8 cellular contexts compared by ENCODE assay signal in the genomic region with DNA sequence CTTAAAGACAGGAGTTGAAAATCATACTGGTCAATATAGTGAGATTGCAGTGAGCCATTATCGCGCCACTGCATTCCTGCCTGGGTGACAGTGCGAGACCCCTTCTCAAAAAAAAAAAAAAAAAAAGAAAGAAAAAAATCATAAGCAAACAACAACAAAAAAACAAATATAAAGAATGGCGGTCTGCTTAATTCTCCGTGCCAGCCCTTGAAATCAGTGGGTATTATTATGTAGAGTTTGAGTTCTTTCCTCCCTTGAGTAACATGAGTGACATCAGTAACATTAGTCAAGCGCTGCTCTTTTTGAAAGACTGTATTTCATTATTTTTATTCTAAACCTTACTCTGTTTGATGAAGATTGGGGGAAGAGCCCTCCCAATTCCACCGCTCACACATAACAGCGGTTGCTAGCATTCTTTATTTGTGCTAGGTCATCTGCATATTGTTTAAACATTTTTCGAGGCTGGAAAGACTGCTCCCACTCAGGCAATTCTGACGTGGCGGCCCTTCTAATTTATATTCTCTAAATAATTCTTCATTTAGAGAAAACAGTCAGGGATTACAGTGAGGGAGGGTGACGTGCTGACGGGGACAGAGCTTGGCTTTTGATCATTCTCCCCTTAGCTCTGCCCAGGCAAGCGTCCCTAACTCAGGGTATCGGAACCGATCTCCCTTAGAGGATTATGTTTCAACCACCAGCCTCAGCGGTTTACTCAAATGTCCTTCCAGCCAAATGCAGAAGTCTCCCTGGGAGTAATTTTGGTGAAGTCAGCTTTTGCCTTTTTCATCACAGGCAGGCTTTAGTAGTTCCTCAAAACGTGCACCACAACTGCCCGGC. TPM values are rescaled to one million over a fixed set of nuclear protein-coding genes. Genes with fewer than 3 reads are reported as not detected.
DNase-seq lines count a peak whose midpoint lies in the region; ATAC-seq and FAIRE-seq lines count a peak whose summit lies in the region.

No MANE protein-coding gene starts in this region.

- H3K27me3 ChIP-seq in NT2/D1 (ENCODE audit: insufficient read depth, insufficient read length): no peaks in the 10 kb centered on the region
- no peaks in the 10 kb centered on the region for H3K27me3 ChIP-seq in iPS DF 6.9 (ENCODE audit: control insufficient read depth, insufficient read depth, low read length)
- no peaks in the 10 kb centered on the region for H3K27me3 ChIP-seq in small intestine (ENCODE audit: control insufficient read depth in 2 of 2, insufficient read depth in 2 of 2, low read length in 2 of 2)

- H3K27ac ChIP-seq in iPS DF 6.9 (ENCODE audit: low read length) (no peak overlapping the region), small intestine (ENCODE audit: low read depth in 1 of 2, low read length in 1 of 2) (peak overlapping the region; percentile 94 to 97)

- no peaks in the 10 kb centered on the region for H3K9me3 Mint-ChIP-seq in activated naive CD8-positive, alpha-beta T cell treated with anti-CD3 and anti-CD28 coated beads, Interleukin-2, amount 50 U/mL, for 24 hours

- H3K4me1 ChIP-seq in NT2/D1 (ENCODE audit: insufficient read depth, insufficient read length) (no peaks in the 10 kb centered on the region), iPS DF 6.9 (ENCODE audit: control insufficient read depth, insufficient read depth, low read length) (peaks cover 2% of the 10 kb centered on the region), small intestine (ENCODE audit: control insufficient read depth in 2 of 2, insufficient read depth in 1 of 2, low read depth in 1 of 2, low read length in 1 of 2) (no peaks in the 10 kb centered on the region)

- H3K4me3 Mint-ChIP-seq in activated naive CD8-positive, alpha-beta T cell treated with anti-CD3 and anti-CD28 coated beads, Interleukin-2, amount 50 U/mL, for 24 hours: peak overlapping the region; percentile 90

- WGBS in iPS DF 6.9 (ENCODE audit: insufficient coverage, insufficient read length): no CpG with 5 or more reads among the region's 19 CpGs
- 25 to 30% (median 27%) methylated on average over 19 of the region's 19 CpGs for WGBS in small intestine, 3 donors

- peak overlapping the region; percentile 79 for H3K4me3 ChIP-seq in NT2/D1 (ENCODE audit: insufficient read length, low read depth)
- peak overlapping the region; percentile 67 for H3K4me3 ChIP-seq in iPS DF 6.9 (ENCODE audit: low read length)
- H3K4me3 ChIP-seq in small intestine (ENCODE audit: low read depth in 1 of 2, low read length in 2 of 2): peak overlapping the region; percentile 90 to 99

- peaks cover 42% of the 10 kb centered on the region for H3K4me1 Mint-ChIP-seq in activated naive CD8-positive, alpha-beta T cell treated with anti-CD3 and anti-CD28 coated beads, Interleukin-2, amount 50 U/mL, for 24 hours

- H3K27me3 Mint-ChIP-seq in activated naive CD8-positive, alpha-beta T cell treated with anti-CD3 and anti-CD28 coated beads, Interleukin-2, amount 50 U/mL, for 24 hours: no peaks in the 10 kb centered on the region

- no peak for FAIRE-seq in small intestine (lab: Jason Lieb, UNC)

- intact Hi-C loops in posterior cingulate gyrus (cut with DNase I): loop anchor here (5.0 to 10.0 kb wide), 2 partner anchors 68 to 70 kb away; no protein-coding TSS in a partner anchor

- peak overlapping the region; percentile 86 for H3K9ac ChIP-seq in NT2/D1 (ENCODE audit: insufficient read length, low read depth)

- peak; percentile 57 for DNase-seq in EH (ENCODE audit: low read depth)
- no peak for DNase-seq in NT2/D1 (ENCODE audit: low read depth, low spot score)
- peak; percentile 35 for DNase-seq in activated naive CD8-positive, alpha-beta T cell treated with anti-CD3 and anti-CD28 coated beads, Interleukin-2, amount 50 U/mL, for 24 hours
- no peak for DNase-seq in iPS DF 6.9 (ENCODE audit: low read depth, low spot score)
- DNase-seq in small intestine: no peak
- no peak for DNase-seq in posterior cingulate gyrus
- no peak for DNase-seq in NCI-H2196 treated with DMSO at 0.1 percent for 48 hours (lab: John Stamatoyannopoulos, UW; ENCODE audit: unreplicated experiment)

- peak overlapping the region; percentile 97 for H3K27ac Mint-ChIP-seq in activated naive CD8-positive, alpha-beta T cell treated with anti-CD3 and anti-CD28 coated beads, Interleukin-2, amount 50 U/mL, for 24 hours

- H3K36me3 Mint-ChIP-seq in activated naive CD8-positive, alpha-beta T cell treated with anti-CD3 and anti-CD28 coated beads, Interleukin-2, amount 50 U/mL, for 24 hours (ENCODE audit: low read depth): peaks cover 8% of the 10 kb centered on the region

- no peaks in the 10 kb centered on the region for H3K36me3 ChIP-seq in NT2/D1 (ENCODE audit: insufficient read depth, insufficient read length, low read length)
- H3K36me3 ChIP-seq in iPS DF 6.9 (ENCODE audit: control insufficient read depth, insufficient read depth, low read length): no peaks in the 10 kb centered on the region
- no peaks in the 10 kb centered on the region for H3K36me3 ChIP-seq in small intestine (ENCODE audit: control insufficient read depth in 2 of 2, insufficient read depth in 2 of 2, low read length in 2 of 2)

- H3K9me3 ChIP-seq in NT2/D1 (ENCODE audit: insufficient read depth, low read length) (no peaks in the 10 kb centered on the region), iPS DF 6.9 (ENCODE audit: control insufficient read depth, insufficient read depth, low read length) (no peaks in the 10 kb centered on the region), small intestine (ENCODE audit: control insufficient read depth, low read depth) (no peaks in the 10 kb centered on the region)

- peak; percentile 9 for ATAC-seq in HG02798 (IDR thresholded peaks at IDR 0.05; ENCODE audit: poor library complexity, unreplicated experiment)
- peak; percentile 27 for ATAC-seq in activated naive CD8-positive, alpha-beta T cell treated with anti-CD3 and anti-CD28 coated beads, Interleukin-2, amount 50 U/mL, for 24 hours

RNA-seq across cellular contexts. Expression of gene MARCHF6, which starts 0.9 kb away (rescaled TPM):
- 100 to 1,000 TPM in 1 of 3 donors, 10 to 100 TPM in 2; 39.6 to 109 (median 59.2) TPM for polyA plus RNA-seq in small intestine

RNA-seq across cellular contexts. Expression of gene CMBL, which starts 44.9 kb away (rescaled TPM):
- polyA plus RNA-seq in small intestine: 100 to 1,000 TPM in 2 of 3 donors, 10 to 100 TPM in 1; 93.7 to 516 (median 230) TPM

Comparison
In these comparisons a context has a peak if more than half of its experiments do, and no peak if none do; other contexts are left out.
1. DNase-seq: peak in EH (single experiment) and activated naive CD8-positive, alpha-beta T cell treated with anti-CD3 and anti-CD28 coated beads, Interleukin-2, amount 50 U/mL, for 24 hours (single experiment); none in NT2/D1 (single experiment), iPS DF 6.9 (single experiment), small intestine (single experiment), posterior cingulate gyrus (0 of 10) and NCI-H2196 treated with DMSO at 0.1 percent for 48 hours (single experiment).
2. Peak in every context shown above with its lines, with median percentiles within 50 percentile points of each other: H3K4me3 ChIP-seq.